ENCODE assay signal across 9 cellular contexts in the genomic region with DNA sequence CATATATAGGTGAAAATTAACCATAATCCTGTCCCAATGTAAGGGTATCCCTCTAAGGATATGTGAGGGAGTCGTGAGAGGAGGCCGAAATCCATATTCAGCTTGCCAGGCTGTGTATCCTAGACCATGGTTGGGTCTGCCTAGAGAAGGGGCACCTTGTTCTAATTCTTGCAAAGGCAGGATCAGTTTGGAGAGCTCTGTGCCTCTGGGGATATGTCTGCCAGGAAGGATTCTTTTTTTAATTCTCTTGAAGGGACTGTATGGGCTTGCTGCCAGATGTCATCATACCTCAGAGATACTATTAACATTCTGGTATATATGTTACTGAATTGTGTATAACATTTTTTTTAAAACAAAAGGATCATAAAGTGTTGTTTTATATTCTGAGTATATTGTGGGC. TPM values are rescaled to one million over a fixed set of nuclear protein-coding genes. Genes with fewer than 3 reads are reported as not detected.
DNase-seq lines count a peak whose midpoint lies in the region; ATAC-seq, FAIRE-seq and TF ChIP-seq lines count a peak whose summit lies in the region.
"Had no signal": no experiment of that assay in that cellular context is flagged by ENCODE, and none has a peak within 500 bp of the region (broad histone marks: within the 10 kb centered on the region; RNA-seq: fewer than 3 reads in every experiment).

No MANE protein-coding gene starts in this region.

- ATAC-seq in thoracic aorta (ENCODE audit: insufficient number of reproducible peaks, low FRiP score, low read depth) (no peak), GM18870 (IDR thresholded peaks at IDR 0.05; ENCODE audit: unreplicated experiment) (no peak)

- DNase-seq in cardiac muscle cell (ENCODE audit: low read depth in 1 of 2, low spot score in 1 of 2) (peak in 1 of 2 donors; percentile 68), right atrium auricular region (ENCODE audit: low spot score) (no peak), fibroblast of gingiva (ENCODE audit: low read depth) (peak; percentile 58), thoracic aorta (ENCODE audit: low spot score) (no peak), SHP77 treated with DMSO at 0.1 percent for 48 hours (lab: John Stamatoyannopoulos, UW) (no peak), frontal cortex (ENCODE audit: low spot score in 2 of 2) (no peak)

- no peak for TF ChIP-seq CTCF in cardiac muscle cell (IDR thresholded peaks at IDR 0.05; ENCODE audit: low read depth, low read length)
- TF ChIP-seq CTCF in right atrium auricular region (IDR thresholded peaks at IDR 0.05) = no peak
- TF ChIP-seq CTCF in SU-DHL-6 (IDR thresholded peaks at IDR 0.05; ENCODE audit: insufficient read depth, low read length, poor library complexity, severe bottlenecking) = no peak
- TF ChIP-seq CTCF in thoracic aorta (IDR thresholded peaks at IDR 0.05) = no peak

- no peak overlapping the region for H3K27ac ChIP-seq in cardiac muscle cell
- H3K27ac ChIP-seq in right atrium auricular region = no peak overlapping the region
- H3K27ac ChIP-seq in SU-DHL-6 (ENCODE audit: low read depth, low read length) = no peak overlapping the region
- no peak overlapping the region for H3K27ac ChIP-seq in thoracic aorta

- H3K27me3 ChIP-seq in cardiac muscle cell (no peaks in the 10 kb centered on the region), right atrium auricular region (no peaks in the 10 kb centered on the region), SU-DHL-6 (ENCODE audit: low read length) (no peaks in the 10 kb centered on the region), thoracic aorta (replicated peaks; ENCODE audit: insufficient read depth) (no peaks in the 10 kb centered on the region)

- H4K20me1 ChIP-seq in SU-DHL-6 (ENCODE audit: low read depth, low read length) = 0 out of 2 replicates have a peak, but pooled peaks cover 4% of the 10 kb centered on the region

- H3K9ac ChIP-seq in SU-DHL-6 (ENCODE audit: low read length) = peak overlapping the region; percentile 96

- peaks cover 9% of the 10 kb centered on the region; the same call in 1 of the 2 replicates for H3F3A ChIP-seq in SU-DHL-6 (ENCODE audit: insufficient read depth)

- H3K36me3 ChIP-seq in cardiac muscle cell (no peaks in the 10 kb centered on the region), right atrium auricular region (no peaks in the 10 kb centered on the region), SU-DHL-6 (ENCODE audit: low read length) (peaks cover 6% of the 10 kb centered on the region; the same call in 1 of the 2 replicates), thoracic aorta (no peaks in the 10 kb centered on the region)

- no peaks in the 10 kb centered on the region for H3K9me2 ChIP-seq in SU-DHL-6 (replicated peaks; ENCODE audit: insufficient read depth, low read length)

- no peaks in the 10 kb centered on the region for H3K9me3 ChIP-seq in cardiac muscle cell (ENCODE audit: low read depth)
- H3K9me3 ChIP-seq in right atrium auricular region = no peaks in the 10 kb centered on the region
- no peaks in the 10 kb centered on the region for H3K9me3 ChIP-seq in SU-DHL-6 (ENCODE audit: insufficient read depth, low read length)
- H3K9me3 ChIP-seq in thoracic aorta = no peaks in the 10 kb centered on the region

- peak overlapping the region; percentile 99 for H3K4me2 ChIP-seq in SU-DHL-6 (ENCODE audit: low read depth, low read length, poor library complexity, severe bottlenecking)

- H3K79me2 ChIP-seq in SU-DHL-6 (ENCODE audit: insufficient read depth, low read length) = peaks cover 72% of the 10 kb centered on the region

- FAIRE-seq in frontal cortex (lab: Jason Lieb, UNC) = no peak

- peaks cover 11% of the 10 kb centered on the region for H3K4me1 ChIP-seq in cardiac muscle cell (ENCODE audit: low read depth)
- H3K4me1 ChIP-seq in right atrium auricular region = peaks cover 0 to 17% of the 10 kb centered on the region in 2 donors
- H3K4me1 ChIP-seq in thoracic aorta (ENCODE audit: control insufficient read depth in 1 of 2, low read depth in 2 of 2) = peaks cover 18 to 23% of the 10 kb centered on the region in 2 donors

- no peak overlapping the region for H2AFZ ChIP-seq in SU-DHL-6 (ENCODE audit: low read depth, low read length, severe bottlenecking)

- H3K4me3 ChIP-seq in cardiac muscle cell = peak overlapping the region; percentile 100
- peak overlapping the region in 1 of 2 donors; percentile 98 for H3K4me3 ChIP-seq in right atrium auricular region
- H3K4me3 ChIP-seq in SU-DHL-6 (ENCODE audit: insufficient read depth, low read length, poor library complexity, severe bottlenecking) = peak overlapping the region; percentile 97
- H3K4me3 ChIP-seq in thoracic aorta = peak overlapping the region; percentile 99
- H3K4me3 ChIP-seq: lung had no signal

RNA-seq across cellular contexts. Expression of gene ATP1B3, which starts 2.4 kb away (rescaled TPM):
- 25.1 and 25.2 TPM in 2 replicates for total RNA-seq in cardiac muscle cell
- 148 and 161 TPM in 2 replicates for polyA plus RNA-seq in cardiac muscle cell
- 10 to 100 TPM; 33.7 to 44.7 TPM for total RNA-seq in right atrium auricular region
- 100 to 1,000 TPM in 1 of 2 donors, 10 to 100 TPM in 1; 78.7 to 106 TPM for total RNA-seq in thoracic aorta
- 43.6 TPM for total RNA-seq in frontal cortex
